22 cellular contexts compared by ENCODE assay signal in genomic region chr6:139156571-139156970, GRCh38. TPM values are rescaled to one million over a fixed set of nuclear protein-coding genes. Genes with fewer than 3 reads are reported as not detected.
DNase-seq lines count a peak whose midpoint lies in the region; ATAC-seq, FAIRE-seq and TF ChIP-seq lines count a peak whose summit lies in the region.
"Had no signal": no experiment of that assay in that cellular context is flagged by ENCODE, and none has a peak within 500 bp of the region (broad histone marks: within the 10 kb centered on the region; RNA-seq: fewer than 3 reads in every experiment).

No MANE protein-coding gene starts in this region.

- peaks cover 85% of the 10 kb centered on the region for H3K4me1 Mint-ChIP-seq in CD4-positive, alpha-beta T cell (ENCODE audit: low read depth)
- H3K4me1 Mint-ChIP-seq in immature natural killer cell = peaks cover 77 to 86% of the 10 kb centered on the region in 2 donors

- intact Hi-C loops in CD4-positive, alpha-beta T cell (cut with DNase I, micrococcal nuclease) = no loop called here

- H3K9me3 Mint-ChIP-seq in CD4-positive, alpha-beta T cell = no peaks in the 10 kb centered on the region
- peaks cover 0 to 7% of the 10 kb centered on the region in 2 donors for H3K9me3 Mint-ChIP-seq in activated naive CD4-positive, alpha-beta T cell treated with anti-CD3 and anti-CD28 coated beads, Interleukin-2, amount 50 U/mL, for 72 hours
- H3K9me3 Mint-ChIP-seq in immature natural killer cell = no peaks in the 10 kb centered on the region
- H3K9me3 Mint-ChIP-seq: IgD-negative memory B cell had no signal

- no peak overlapping the region for H3K9ac ChIP-seq in mucosa of rectum (ENCODE audit: low read depth in 1 of 2, low read length in 2 of 2)

- H3K27ac ChIP-seq in ACC112 (ENCODE audit: low read depth, low read length) (peak overlapping the region; percentile 48), mucosa of rectum (ENCODE audit: low read depth in 2 of 2, low read length in 2 of 2) (peak overlapping the region; percentile 61 to 75)
- no peak overlapping the region for H3K27ac ChIP-seq in CD4-positive, alpha-beta T cell (ENCODE audit: low read depth, low read length)
- H3K27ac ChIP-seq: breast epithelium, dorsolateral prefrontal cortex, upper lobe of right lung had no signal

- FAIRE-seq in GM12892 (lab: Jason Lieb, UNC) = no peak
- FAIRE-seq: D721Med had no signal

- CTCF ChIA-PET in CD4-positive, alpha-beta T cell (lab: Charles Lee) = interaction anchor here (0.8 to 0.9 kb wide), 2 partner anchors 11 to 32 kb away, joined by 3 read pairs; no protein-coding TSS in a partner anchor

- H3K36me3 ChIP-seq in ACC112 (ENCODE audit: insufficient read depth, low read length) = no peaks in the 10 kb centered on the region
- no peaks in the 10 kb centered on the region for H3K36me3 ChIP-seq in mucosa of rectum (ENCODE audit: control insufficient read depth in 2 of 2, insufficient read depth in 2 of 2, low read length in 2 of 2)
- H3K36me3 ChIP-seq: breast epithelium, right atrium auricular region, upper lobe of right lung had no signal

- H3K27ac Mint-ChIP-seq in CD4-positive, alpha-beta T cell = peak overlapping the region; percentile 80
- peak overlapping the region; percentile 67 to 92 for H3K27ac Mint-ChIP-seq in activated naive CD4-positive, alpha-beta T cell treated with anti-CD3 and anti-CD28 coated beads, Interleukin-2, amount 50 U/mL, for 72 hours
- peak overlapping the region in 2 of 6 donors; percentile 32 to 57 for H3K27ac Mint-ChIP-seq in immature natural killer cell

- H2AFZ ChIP-seq in ACC112 (ENCODE audit: low read length, unreplicated experiment) = no peak overlapping the region

- H3K27me3 Mint-ChIP-seq in CD4-positive, alpha-beta T cell = no peaks in the 10 kb centered on the region
- peaks cover 0 to 6% (median 5%) of the 10 kb centered on the region in 3 donors for H3K27me3 Mint-ChIP-seq in immature natural killer cell (ENCODE audit: low read depth in 3 of 3)
- H3K27me3 Mint-ChIP-seq: IgD-negative memory B cell had no signal

- no peak for TF ChIP-seq POLR2A in GM12892 (IDR thresholded peaks at IDR 0.05; ENCODE audit: low read depth, low read length)

- peaks cover 30% of the 10 kb centered on the region for H3K79me2 ChIP-seq in ACC112 (ENCODE audit: control insufficient read depth, insufficient read depth, low read length, unreplicated experiment)

- no peak for DNase-seq in CD4-positive, alpha-beta T cell
- no peak for DNase-seq in activated naive CD4-positive, alpha-beta T cell treated with anti-CD3 and anti-CD28 coated beads, Interleukin-2, amount 50 U/mL, for 72 hours (ENCODE audit: low spot score in 2 of 2)
- DNase-seq in GM12892 (ENCODE audit: insufficient read length) (no peak), dedifferentiated amniotic fluid mesenchymal stem cell (ENCODE audit: extremely low spot score) (no peak), immature natural killer cell (no peak), NCI-H510A (lab: John Stamatoyannopoulos, UW) (no peak)
- DNase-seq: activated CD4-positive, CD25-positive, alpha-beta regulatory T cell; dorsolateral prefrontal cortex; NCI-H146; NCI-H2171 treated with DMSO at 0.1 percent for 48 hours; nucleus accumbens; SHP77 treated with DMSO at 0.1 percent for 48 hours; stimulated activated naive CD4-positive, alpha-beta T cell; T-helper 9 cell; upper lobe of right lung had no signal

- H3K4me1 ChIP-seq in ACC112 (ENCODE audit: control insufficient read depth, insufficient read depth, low read length, unreplicated experiment) (peaks cover 34% of the 10 kb centered on the region), mucosa of rectum (ENCODE audit: control insufficient read depth in 2 of 2, insufficient read depth in 2 of 2, low read length in 2 of 2) (peaks cover 20 to 32% of the 10 kb centered on the region in 2 donors)
- H3K4me1 ChIP-seq: breast epithelium had no signal

- H3K4me3 Mint-ChIP-seq in CD4-positive, alpha-beta T cell = peak overlapping the region; percentile 67
- H3K4me3 Mint-ChIP-seq in immature natural killer cell = no peak overlapping the region
- H3K4me3 Mint-ChIP-seq: IgD-negative memory B cell had no signal

- H3K27me3 ChIP-seq in ACC112 (ENCODE audit: insufficient read depth, low read length) (no peaks in the 10 kb centered on the region), mucosa of rectum (ENCODE audit: control insufficient read depth in 2 of 2, insufficient read depth in 2 of 2, low read length in 2 of 2) (no peaks in the 10 kb centered on the region)
- no peaks in the 10 kb centered on the region for H3K27me3 ChIP-seq in CD4-positive, alpha-beta T cell (ENCODE audit: control insufficient read depth, insufficient read depth, low read length)
- H3K27me3 ChIP-seq: breast epithelium, dorsolateral prefrontal cortex, right atrium auricular region, upper lobe of right lung had no signal

- no peaks in the 10 kb centered on the region for H3K9me3 ChIP-seq in CD4-positive, alpha-beta T cell (ENCODE audit: control insufficient read depth, low read length)
- H3K9me3 ChIP-seq in mucosa of rectum (ENCODE audit: control insufficient read depth in 2 of 2, low read length in 2 of 2) = no peaks in the 10 kb centered on the region
- H3K9me3 ChIP-seq: breast epithelium, right atrium auricular region, upper lobe of right lung had no signal

- no peak for TF ChIP-seq CTCF in CD4-positive, alpha-beta T cell (IDR thresholded peaks at IDR 0.05)

- no peak for ATAC-seq in CD4-positive, alpha-beta T cell (ENCODE audit: poor library complexity)
- no peak for ATAC-seq in activated naive CD4-positive, alpha-beta T cell treated with anti-CD3 and anti-CD28 coated beads, Interleukin-2, amount 50 U/mL, for 72 hours
- ATAC-seq: left lobe of liver, upper lobe of right lung had no signal

- POLR2A ChIA-PET in CD4-positive, alpha-beta T cell (lab: Charles Lee) = interaction anchor here (1.1 to 1.3 kb wide), 2 partner anchors 12 to 219 kb away, joined by 3 to 8 read pairs; no protein-coding TSS in a partner anchor

- H3K36me3 Mint-ChIP-seq in CD4-positive, alpha-beta T cell (ENCODE audit: low read depth) = peaks cover 55% of the 10 kb centered on the region
- peaks cover 12 to 33% of the 10 kb centered on the region in 2 donors for H3K36me3 Mint-ChIP-seq in activated naive CD4-positive, alpha-beta T cell treated with anti-CD3 and anti-CD28 coated beads, Interleukin-2, amount 50 U/mL, for 72 hours
- H3K36me3 Mint-ChIP-seq in immature natural killer cell = no peaks in the 10 kb centered on the region

- H3K4me3 ChIP-seq in ACC112 (ENCODE audit: low read depth, low read length) (peak overlapping the region; percentile 61), mucosa of rectum (ENCODE audit: low read length in 2 of 2) (peak overlapping the region in 1 of 2 donors; percentile 49)
- H3K4me3 ChIP-seq: breast epithelium, right atrium auricular region, upper lobe of right lung had no signal

RNA-seq across cellular contexts. Expression of gene HECA, which starts 21.7 kb away (rescaled TPM):
- total RNA-seq in CD4-positive, alpha-beta T cell = 100 to 1,000 TPM; 203 to 207 TPM
- total RNA-seq in activated naive CD4-positive, alpha-beta T cell treated with anti-CD3 and anti-CD28 coated beads, Interleukin-2, amount 50 U/mL, for 72 hours = 10 to 100 TPM; 59.6 to 83.3 TPM
- polyA plus RNA-seq in GM12892 (2012; ENCODE audit: missing spikeins) = 2.0 TPM
- polyA plus RNA-seq in immature natural killer cell = 1 to 10 TPM; 3.2 to 4.9 (median 3.8) TPM
